8 cellular contexts compared by ENCODE assay signal in the genomic region with DNA sequence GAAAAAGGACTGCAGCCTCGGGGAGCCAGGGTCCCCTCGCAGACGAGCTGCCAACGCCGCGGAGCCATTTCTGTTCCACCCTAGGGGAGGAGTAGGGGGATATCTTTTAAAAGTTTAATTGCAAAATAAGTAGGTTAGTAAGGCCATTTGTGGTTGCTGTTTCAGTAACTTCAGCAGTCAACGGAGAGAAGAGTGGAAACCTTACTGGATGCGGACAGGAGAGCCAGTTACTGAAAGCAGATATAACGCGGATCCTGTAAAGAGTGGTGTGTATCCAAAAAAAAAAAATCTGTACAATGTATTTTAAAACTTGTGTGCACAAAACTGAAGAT. TPM values are rescaled to one million over a fixed set of nuclear protein-coding genes. Genes with fewer than 3 reads are reported as not detected.
DNase-seq lines count a peak whose midpoint lies in the region; ATAC-seq lines count a peak whose summit lies in the region.

No MANE protein-coding gene starts in this region.

- H3K4me1 Mint-ChIP-seq in T-helper 1 cell treated with Interleukin-12 subunit alpha and Interleukin-12 subunit beta and Interleukin-4 antibody, amounts not matched to agents 30 μg/mL and 1 μg/mL, for 36 hours (ENCODE audit: low read depth): peaks cover 24% of the 10 kb centered on the region
- peaks cover 20% of the 10 kb centered on the region for H3K4me1 Mint-ChIP-seq in activated CD8-positive, alpha-beta T cell treated with anti-CD3 and anti-CD28 coated beads, Interleukin-2, amount 10 ng/mL, durations not matched to agents 7 days and 5 days (ENCODE audit: low read depth)
- H3K4me1 Mint-ChIP-seq in immature natural killer cell: peaks cover 27 to 46% of the 10 kb centered on the region in 2 donors

- H3K27ac Mint-ChIP-seq in T-helper 1 cell treated with Interleukin-12 subunit alpha and Interleukin-12 subunit beta and Interleukin-4 antibody, amounts not matched to agents 30 μg/mL and 1 μg/mL, for 36 hours: peak overlapping the region; percentile 98
- peak overlapping the region; percentile 99 for H3K27ac Mint-ChIP-seq in activated CD8-positive, alpha-beta T cell treated with anti-CD3 and anti-CD28 coated beads, Interleukin-2, amount 10 ng/mL, durations not matched to agents 7 days and 5 days
- H3K27ac Mint-ChIP-seq in immature natural killer cell: peak overlapping the region; percentile 96 to 100 (median 99)

- H3K27me3 Mint-ChIP-seq in T-helper 1 cell treated with Interleukin-12 subunit alpha and Interleukin-12 subunit beta and Interleukin-4 antibody, amounts not matched to agents 30 μg/mL and 1 μg/mL, for 36 hours (ENCODE audit: low read depth): no peaks in the 10 kb centered on the region
- H3K27me3 Mint-ChIP-seq in activated CD8-positive, alpha-beta T cell treated with anti-CD3 and anti-CD28 coated beads, Interleukin-2, amount 10 ng/mL, durations not matched to agents 7 days and 5 days (ENCODE audit: low read depth): no peaks in the 10 kb centered on the region
- peaks cover 23 to 36% (median 34%) of the 10 kb centered on the region in 3 donors for H3K27me3 Mint-ChIP-seq in immature natural killer cell (ENCODE audit: low read depth in 3 of 3)

- H3K9me3 Mint-ChIP-seq in T-helper 1 cell treated with Interleukin-12 subunit alpha and Interleukin-12 subunit beta and Interleukin-4 antibody, amounts not matched to agents 30 μg/mL and 1 μg/mL, for 36 hours: no peaks in the 10 kb centered on the region
- no peaks in the 10 kb centered on the region for H3K9me3 Mint-ChIP-seq in activated CD8-positive, alpha-beta T cell treated with anti-CD3 and anti-CD28 coated beads, Interleukin-2, amount 10 ng/mL, durations not matched to agents 7 days and 5 days (ENCODE audit: insufficient read depth)
- H3K9me3 Mint-ChIP-seq in immature natural killer cell: peaks cover 0 to 6% (median 0%) of the 10 kb centered on the region in 6 donors

- POLR2A ChIA-PET in activated CD8-positive, alpha-beta T cell treated with anti-CD3 and anti-CD28 coated beads, Interleukin-2, amount 10 ng/mL, durations not matched to agents 7 days and 5 days (lab: Charles Lee): interaction anchor here (0.6 to 9.3 kb wide), 58 partner anchors 9 to 767 kb away, joined by 3 to 293 read pairs (median 8); no protein-coding TSS in a partner anchor

- CTCF ChIA-PET in activated CD8-positive, alpha-beta T cell treated with anti-CD3 and anti-CD28 coated beads, Interleukin-2, amount 10 ng/mL, durations not matched to agents 7 days and 5 days (lab: Charles Lee): interaction anchor here (0.7 to 5.5 kb wide), 13 partner anchors 9 to 622 kb away, joined by 3 to 42 read pairs (median 4); no protein-coding TSS in a partner anchor

- no peak for ATAC-seq in activated CD8-positive, alpha-beta T cell treated with anti-CD3 and anti-CD28 coated beads, Interleukin-2, amount 10 ng/mL, durations not matched to agents 7 days and 5 days
- no peak for ATAC-seq in left colon

- peak overlapping the region; percentile 95 for H3K27ac ChIP-seq in temporal lobe (ENCODE audit: low read depth, low read length)

- H3K4me3 Mint-ChIP-seq in T-helper 1 cell treated with Interleukin-12 subunit alpha and Interleukin-12 subunit beta and Interleukin-4 antibody, amounts not matched to agents 30 μg/mL and 1 μg/mL, for 36 hours: peak overlapping the region; percentile 98
- H3K4me3 Mint-ChIP-seq in activated CD8-positive, alpha-beta T cell treated with anti-CD3 and anti-CD28 coated beads, Interleukin-2, amount 10 ng/mL, durations not matched to agents 7 days and 5 days: peak overlapping the region; percentile 100
- H3K4me3 Mint-ChIP-seq in immature natural killer cell: peak overlapping the region; percentile 92 to 100 (median 100)

- intact Hi-C loops in left colon (cut with DNase I, micrococcal nuclease): loop anchor here in 1 of 2 donors (10.0 kb wide), 1 partner anchor 762 kb away; no protein-coding TSS in a partner anchor

- DNase-seq in T-helper 1 cell: no peak
- no peak for DNase-seq in activated CD8-positive, alpha-beta T cell treated with anti-CD3 and anti-CD28 coated beads, Interleukin-2, amount 10 ng/mL, durations not matched to agents 7 days and 5 days
- no peak for DNase-seq in immature natural killer cell
- DNase-seq in SHP77 treated with DMSO at 0.1 percent for 48 hours (lab: John Stamatoyannopoulos, UW): no peak
- DNase-seq in hepatic stellate cell (ENCODE audit: low spot score): no peak
- no peak for DNase-seq in left colon

- H3K36me3 Mint-ChIP-seq in T-helper 1 cell treated with Interleukin-12 subunit alpha and Interleukin-12 subunit beta and Interleukin-4 antibody, amounts not matched to agents 30 μg/mL and 1 μg/mL, for 36 hours (ENCODE audit: low read depth): peaks cover 50% of the 10 kb centered on the region
- peaks cover 66% of the 10 kb centered on the region for H3K36me3 Mint-ChIP-seq in activated CD8-positive, alpha-beta T cell treated with anti-CD3 and anti-CD28 coated beads, Interleukin-2, amount 10 ng/mL, durations not matched to agents 7 days and 5 days (ENCODE audit: low read depth)
- peaks cover 34 to 44% (median 35%) of the 10 kb centered on the region in 3 donors for H3K36me3 Mint-ChIP-seq in immature natural killer cell

RNA-seq across cellular contexts. Expression of a gene that starts 0.8 kb away (rescaled TPM):
- total RNA-seq in activated CD8-positive, alpha-beta T cell treated with anti-CD3 and anti-CD28 coated beads, Interleukin-2, amount 10 ng/mL, durations not matched to agents 7 days and 5 days: 100 to 1,000 TPM; 113 to 118 TPM
- 100 to 1,000 TPM; 156 to 489 (median 487) TPM for polyA plus RNA-seq in immature natural killer cell
- total RNA-seq in temporal lobe: 29.7 TPM
- total RNA-seq in left colon: 100 to 1,000 TPM; 144 to 182 TPM
